ENCODE assay signal across 20 cellular contexts in genomic region chr1:245330951-245331350, GRCh38.
DNase-seq lines count a peak whose midpoint lies in the region; ATAC-seq and TF ChIP-seq lines count a peak whose summit lies in the region.
"Had no signal": no experiment of that assay in that cellular context is flagged by ENCODE, and none has a peak within 500 bp of the region (broad histone marks: within the 10 kb centered on the region; RNA-seq: fewer than 3 reads in every experiment).

No MANE protein-coding gene starts in this region.

- H2BK12ac ChIP-seq in H9 (ENCODE audit: insufficient read length, low read depth, low read length): no peak overlapping the region

- 0 out of 2 replicates have a peak overlapping the region, but pooled peaks have one; percentile 96 for H2BK15ac ChIP-seq in H9 (ENCODE audit: low read depth, low read length)

- H3K23me2 ChIP-seq in H9 (ENCODE audit: insufficient read length, low read depth, low read length, poor library complexity, severe bottlenecking): peaks cover 3% of the 10 kb centered on the region

- DNase-seq in H9 (peak; percentile 40), chondrocyte (ENCODE audit: low spot score) (no peak), OCI-M1 (lab: John Stamatoyannopoulos, UW) (no peak), NCI-H2029 (lab: John Stamatoyannopoulos, UW) (no peak)
- no peak for DNase-seq in activated CD4-positive, alpha-beta T cell treated with anti-CD3 and anti-CD28 coated beads for 1 hour
- DNase-seq: ACHN, DMS79 treated with DMSO at 0.1 percent for 48 hours, KG1, MV-4-11, NCI-H1694 treated with DMSO at 0.1 percent for 48 hours, NCI-H2107, NCI-H510A, NCI-H774, PC-3, SIG-M5 had no signal

- no peak overlapping the region for H3K23ac ChIP-seq in H9 (ENCODE audit: insufficient read length, low read depth, low read length)

- no peak overlapping the region for H2BK5ac ChIP-seq in H9 (ENCODE audit: insufficient read length, low read length)

- H3K36me3 ChIP-seq in iPS-18a (ENCODE audit: control insufficient read depth, low read depth, low read length): no peaks in the 10 kb centered on the region

- no peak overlapping the region for H3T11ph ChIP-seq in H9 (ENCODE audit: low read length)

- no peak overlapping the region; a peak in 1 of 5 replicates for H3K4me3 Mint-ChIP-seq in H9
- H3K4me3 Mint-ChIP-seq in chondrocyte (ENCODE audit: unreplicated experiment): no peak overlapping the region

- H3K4me3 ChIP-seq in iPS-18a (ENCODE audit: low read length): peak overlapping the region; percentile 52

- H3K9me3 Mint-ChIP-seq in H9 (no peaks in the 10 kb centered on the region), chondrocyte (ENCODE audit: low read depth) (no peaks in the 10 kb centered on the region)

- no peak overlapping the region for H3K9ac ChIP-seq in H9 (ENCODE audit: extremely low read depth, insufficient read length, low read length)
- H3K9ac ChIP-seq in iPS-18a (ENCODE audit: low read length): no peak overlapping the region

- H2AK5ac ChIP-seq in H9 (ENCODE audit: insufficient read length, low read length): no peak overlapping the region

- no peak overlapping the region for H3K4ac ChIP-seq in H9 (ENCODE audit: low read depth, low read length)

- no peak overlapping the region for H2BK120ac ChIP-seq in H9 (ENCODE audit: low read depth, low read length, poor library complexity, severe bottlenecking)

- H3K27me3 ChIP-seq in H9 (ENCODE audit: insufficient read depth, low read length) (no peaks in the 10 kb centered on the region), iPS-18a (ENCODE audit: control insufficient read depth, insufficient read depth, low read length) (peaks cover 11% of the 10 kb centered on the region)

- H3K18ac ChIP-seq in H9 (ENCODE audit: insufficient read length, low read depth, low read length): no peak overlapping the region

- H4K91ac ChIP-seq in H9 (ENCODE audit: insufficient read length, low read depth, low read length): no peak overlapping the region

- H2BK20ac ChIP-seq in H9 (ENCODE audit: low read depth, low read length, poor library complexity, severe bottlenecking): no peak overlapping the region

- H3K36me3 Mint-ChIP-seq in H9 (ENCODE audit: insufficient read depth in 1 of 3, low read depth in 3 of 3) (no peaks in the 10 kb centered on the region; a peak in 1 of 7 replicates), chondrocyte (ENCODE audit: low read depth) (peaks cover 10% of the 10 kb centered on the region)

- H3K27me3 Mint-ChIP-seq in H9 (ENCODE audit: low read depth) (peaks cover 16% of the 10 kb centered on the region), chondrocyte (ENCODE audit: low read depth) (no peaks in the 10 kb centered on the region)

- H4K5ac ChIP-seq in H9 (ENCODE audit: insufficient read length, low read depth, low read length): no peak overlapping the region

- TF ChIP-seq CTCF in H9 (conservative IDR thresholded peaks at IDR 0.05) (no peak), chondrocyte (IDR thresholded peaks at IDR 0.05) (no peak)

- H3K4me1 Mint-ChIP-seq in H9: peaks cover 0 to 7% of the 10 kb centered on the region in 2 experiments; a peak in 2 of 4 replicates
- H3K4me1 Mint-ChIP-seq in chondrocyte (ENCODE audit: low read depth): no peaks in the 10 kb centered on the region

- no peak overlapping the region for H3K27ac Mint-ChIP-seq in H9
- H3K27ac Mint-ChIP-seq in chondrocyte (ENCODE audit: unreplicated experiment): peak overlapping the region; percentile 24

- WGBS in H9 (ENCODE audit: extremely low coverage, insufficient read length, low lambda C conversion rate): no CpG with 5 or more reads among the region's 26 CpGs

- peak overlapping the region; percentile 56 for H3K4me2 ChIP-seq in H9 (ENCODE audit: insufficient read depth, insufficient read length, low read length)

- H3K9me3 ChIP-seq in H9 (ENCODE audit: control insufficient read depth, low read depth, low read length) (no peaks in the 10 kb centered on the region), iPS-18a (ENCODE audit: control insufficient read depth, low read depth, low read length) (no peaks in the 10 kb centered on the region)

- H4K20me1 ChIP-seq in H9 (ENCODE audit: control insufficient read depth, insufficient read depth, insufficient read length): no peaks in the 10 kb centered on the region

- no peak for ATAC-seq in GM19324 (IDR thresholded peaks at IDR 0.05; ENCODE audit: low FRiP score, unreplicated experiment)
- ATAC-seq: HepG2, PC-3 had no signal

- H3K56ac ChIP-seq in H9 (ENCODE audit: insufficient read length, low read depth, low read length): no peak overlapping the region

- H4K8ac ChIP-seq in H9 (replicated peaks; ENCODE audit: insufficient read length, low read depth, low read length): no peak overlapping the region

- H3K79me1 ChIP-seq in H9 (ENCODE audit: insufficient read depth, low read depth, low read length, poor library complexity, severe bottlenecking): no peaks in the 10 kb centered on the region

- no peak overlapping the region for H3K27ac ChIP-seq in H9 (ENCODE audit: insufficient read length, low read depth, low read length)
- no peak overlapping the region for H3K27ac ChIP-seq in iPS-18a (ENCODE audit: low read length)
- H3K27ac ChIP-seq: C4-2B, RWPE1 had no signal

- H2AFZ ChIP-seq in H9 (ENCODE audit: low read length): no peak overlapping the region

- H3K4me1 ChIP-seq in H9 (ENCODE audit: insufficient read depth, low read length): no peaks in the 10 kb centered on the region; the same call in 1 of the 2 replicates
- H3K4me1 ChIP-seq in iPS-18a (ENCODE audit: control insufficient read depth, low read depth, low read length): no peaks in the 10 kb centered on the region

- no peaks in the 10 kb centered on the region for H3K79me2 ChIP-seq in H9 (ENCODE audit: insufficient read depth, low read length)

- H3K14ac ChIP-seq in H9 (ENCODE audit: insufficient read depth, low read length): no peak overlapping the region; the same call in 1 of the 2 replicates
